Comparison of ENCODE assay signal across 9 cellular contexts in genomic region chr4:186132577-186133277, GRCh38. TPM values are rescaled to one million over a fixed set of nuclear protein-coding genes. Genes with fewer than 3 reads are reported as not detected.
DNase-seq lines count a peak whose midpoint lies in the region; ATAC-seq and TF ChIP-seq lines count a peak whose summit lies in the region.
"Had no signal": no experiment of that assay in that cellular context is flagged by ENCODE, and none has a peak within 500 bp of the region (broad histone marks: within the 10 kb centered on the region; RNA-seq: fewer than 3 reads in every experiment).

No MANE protein-coding gene starts in this region.

- H3K9me2 ChIP-seq in neural cell (ENCODE audit: insufficient read depth, low read length) = no peaks in the 10 kb centered on the region

- BruUV-seq in mammary epithelial cell (replicated peaks; lab: Mats Ljungman, UMichigan) = no TSS peak

- ATAC-seq in GM18519 (IDR thresholded peaks at IDR 0.05; ENCODE audit: low FRiP score, unreplicated experiment) = no peak

- H3K36me3 ChIP-seq in HUES48 (ENCODE audit: control insufficient read depth, insufficient read depth, low read length) (no peaks in the 10 kb centered on the region), mammary epithelial cell (ENCODE audit: insufficient read depth, low read length) (no peaks in the 10 kb centered on the region), neural cell (ENCODE audit: insufficient read depth, low read length) (no peaks in the 10 kb centered on the region)

- no peak for TF ChIP-seq RAD21 in neural cell (conservative IDR thresholded peaks at IDR 0.05)

- no peak overlapping the region for H3K4me3 Mint-ChIP-seq in immature natural killer cell

- peak overlapping the region; percentile 39 for H3K27ac ChIP-seq in HUES48 (ENCODE audit: low read depth, low read length)
- H3K27ac ChIP-seq in mammary epithelial cell (ENCODE audit: insufficient read depth, low read depth, low read length) = no peak overlapping the region
- H3K27ac ChIP-seq in neural cell (ENCODE audit: low read length) = no peak overlapping the region

- H3K79me2 ChIP-seq in mammary epithelial cell (ENCODE audit: insufficient read depth, low read length) (no peaks in the 10 kb centered on the region), neural cell (replicated peaks; ENCODE audit: insufficient read depth, low read length) (no peaks in the 10 kb centered on the region)

- 24% methylated on average over 4 of the region's 4 CpGs for WGBS in mammary epithelial cell (ENCODE audit: low coverage, missing lambda C conversion rate)

- H2AFZ ChIP-seq in mammary epithelial cell (ENCODE audit: low read depth, low read length) = no peak overlapping the region
- H2AFZ ChIP-seq in neural cell (ENCODE audit: low read depth, low read length) = no peak overlapping the region

- no peak overlapping the region for H3K9ac ChIP-seq in HUES48 (ENCODE audit: low read depth, low read length)
- H3K9ac ChIP-seq in mammary epithelial cell (ENCODE audit: insufficient read depth, low read length) = no peak overlapping the region
- H3K9ac ChIP-seq in neural cell (ENCODE audit: low read length) = no peak overlapping the region

- H3K4me2 ChIP-seq in mammary epithelial cell (ENCODE audit: insufficient read depth, low read depth, low read length) = no peak overlapping the region
- H3K4me2 ChIP-seq in neural cell (ENCODE audit: low read length) = no peak overlapping the region

- H3K27me3 ChIP-seq in HUES48 (ENCODE audit: control insufficient read depth, insufficient read depth, low read length) (no peaks in the 10 kb centered on the region), mammary epithelial cell (ENCODE audit: insufficient read depth, low read length) (no peaks in the 10 kb centered on the region), neural cell (ENCODE audit: insufficient read depth, low read depth, low read length) (no peaks in the 10 kb centered on the region)

- H3K27me3 Mint-ChIP-seq in immature natural killer cell (ENCODE audit: low read depth in 3 of 3) = peaks cover 1 to 12% (median 3%) of the 10 kb centered on the region in 3 donors

- H3K4me1 Mint-ChIP-seq in immature natural killer cell = no peaks in the 10 kb centered on the region

- no peak overlapping the region for H3K27ac Mint-ChIP-seq in immature natural killer cell

- intact Hi-C loops in mammary epithelial cell (cut with micrococcal nuclease) = loop anchor here (10.0 kb wide), 1 partner anchor 488 kb away; no protein-coding TSS in a partner anchor

- TF ChIP-seq EP300 in neural cell (conservative IDR thresholded peaks at IDR 0.05; ENCODE audit: poor library complexity, severe bottlenecking) = no peak

- TF ChIP-seq CTCF in GM12872 (IDR thresholded peaks at IDR 0.05; ENCODE audit: insufficient read depth, low read depth, low read length) = peak; percentile 58
- TF ChIP-seq CTCF in mammary epithelial cell (conservative IDR thresholded peaks at IDR 0.05 in 1 of 2, IDR thresholded peaks at IDR 0.05 in 1 of 2; ENCODE audit: extremely low read depth in 1 of 2, insufficient read depth in 1 of 2, low read depth in 1 of 2, low read length in 2 of 2) = peak in 1 of 2 donors; percentile 25
- TF ChIP-seq CTCF in neural cell (IDR thresholded peaks at IDR 0.05; ENCODE audit: poor library complexity, severe bottlenecking) = peak; percentile 21

- no peaks in the 10 kb centered on the region for H3K9me3 Mint-ChIP-seq in immature natural killer cell

- H3K9me3 ChIP-seq in HUES48 (ENCODE audit: control insufficient read depth, insufficient read depth, low read length) (no peaks in the 10 kb centered on the region), mammary epithelial cell (replicated peaks; ENCODE audit: insufficient read depth, low read length) (no peaks in the 10 kb centered on the region), neural cell (ENCODE audit: low read length) (no peaks in the 10 kb centered on the region)

- no peaks in the 10 kb centered on the region for H3F3A ChIP-seq in neural cell (ENCODE audit: insufficient read depth, low read length, poor library complexity, severe bottlenecking)

- no peak overlapping the region for H3K4me3 ChIP-seq in HUES48 (ENCODE audit: low read depth, low read length)
- H3K4me3 ChIP-seq in mammary epithelial cell (replicated peaks in 1 of 3; ENCODE audit: insufficient read depth in 1 of 3, low read depth in 2 of 3, low read length in 3 of 3) = no peak overlapping the region
- no peak overlapping the region for H3K4me3 ChIP-seq in neural cell (ENCODE audit: low read length)

- H3K4me1 ChIP-seq in HUES48 (ENCODE audit: control insufficient read depth, insufficient read depth, low read length) (peaks cover 21% of the 10 kb centered on the region), mammary epithelial cell (ENCODE audit: insufficient read depth, low read length) (no peaks in the 10 kb centered on the region)

- dilution Hi-C loops in mammary epithelial cell (cut with HindIII; ENCODE audit: low sequenced_read_pairs) = no loop called here

- peak; percentile 20 for DNase-seq in mammary epithelial cell
- no peak for DNase-seq in NCI-H1092 (lab: John Stamatoyannopoulos, UW)
- no peak for DNase-seq in SIG-M5 (lab: John Stamatoyannopoulos, UW)
- DNase-seq in immature natural killer cell = no peak
- DNase-seq: NCI-H1694 treated with DMSO at 0.1 percent for 48 hours had no signal

- CTCF ChIA-PET in mammary epithelial cell (lab: Charles Lee; ENCODE audit: low non-redundant PET) = interaction anchor here (0.5 kb wide), 2 partner anchors 64 to 101 kb away, joined by 3 read pairs; partner anchors contain the start of gene TLR3

- H3K36me3 Mint-ChIP-seq in immature natural killer cell = no peaks in the 10 kb centered on the region

- H4K20me1 ChIP-seq in mammary epithelial cell (ENCODE audit: insufficient read depth, low read length) (no peaks in the 10 kb centered on the region), neural cell (ENCODE audit: insufficient read depth) (no peaks in the 10 kb centered on the region)

- in situ Hi-C loops in mammary epithelial cell (cut with MboI; ENCODE audit: low sequenced_read_pairs in 2 of 2) = no loop called here

TF ChIP-seq in neural cell, 6 proteins besides CTCF, POLR2A, EP300 and RAD21:
- no peak for TF ChIP-seq SMC3 (conservative IDR thresholded peaks at IDR 0.05; ENCODE audit: poor library complexity)
- TF ChIP-seq TAF1 (IDR thresholded peaks at IDR 0.05; ENCODE audit: low read depth) = no peak
- TF ChIP-seq EZH2 (IDR thresholded peaks at IDR 0.05; ENCODE audit: borderline replicate concordance, insufficient read depth, low read length, poor library complexity, severe bottlenecking) = no peak
- TF ChIP-seq REST (IDR thresholded peaks at IDR 0.05; ENCODE audit: borderline replicate concordance) = no peak
- no peak for TF ChIP-seq MXI1 (conservative IDR thresholded peaks at IDR 0.05; ENCODE audit: poor library complexity, severe bottlenecking)
- no peak for TF ChIP-seq POLR2AphosphoS5 (IDR thresholded peaks at IDR 0.05)

RNA-seq across cellular contexts. Expression of gene FAM149A, which starts 28.2 kb away (rescaled TPM):
- 1 to 10 TPM; 1.5 to 1.6 TPM for total RNA-seq in mammary epithelial cell
- polyA plus RNA-seq in mammary epithelial cell (0.44 TPM), neural cell (9.1 and 12.2 TPM in 2 replicates), immature natural killer cell (not detected)
- polyA minus RNA-seq in mammary epithelial cell (not detected), neural cell (8.5 and 9.0 TPM in 2 replicates)

RNA-seq across cellular contexts. Expression of gene CYP4V2, which starts 58.6 kb away (rescaled TPM):
- 10 to 100 TPM in 1 of 2 donors, 1 to 10 TPM in 1; 8.8 to 11.7 TPM for total RNA-seq in mammary epithelial cell
- polyA plus RNA-seq in mammary epithelial cell (4.4 TPM), neural cell (5.6 and 5.8 TPM in 2 replicates), immature natural killer cell (10 to 100 TPM; 26.0 to 43.5 (median 37.6) TPM)
- polyA minus RNA-seq in mammary epithelial cell (5.7 TPM), neural cell (3.4 and 3.7 TPM in 2 replicates)
